Comparison of ENCODE assay signal across 9 cellular contexts in the genomic region with DNA sequence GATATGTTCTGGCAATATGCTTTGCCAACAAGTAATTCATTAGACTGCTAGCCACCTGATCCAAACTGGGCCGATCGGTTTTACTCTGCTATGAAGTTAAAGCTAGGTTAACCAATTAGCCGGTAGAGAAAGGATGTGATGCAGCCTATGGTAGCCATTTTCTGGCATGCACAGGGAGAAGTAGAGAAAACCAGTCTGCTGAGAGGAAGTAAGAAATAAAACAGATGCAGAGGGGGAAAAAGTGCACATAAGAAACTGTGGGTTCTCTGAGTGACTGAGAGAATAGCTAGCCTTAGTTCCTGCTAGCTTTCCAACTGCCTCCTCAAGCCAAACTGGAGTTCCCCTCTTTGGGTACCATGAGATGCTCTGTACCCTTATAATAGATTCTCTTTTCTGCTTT.
DNase-seq lines count a peak whose midpoint lies in the region; ATAC-seq and TF ChIP-seq lines count a peak whose summit lies in the region.
"Had no signal": no experiment of that assay in that cellular context is flagged by ENCODE, and none has a peak within 500 bp of the region (broad histone marks: within the 10 kb centered on the region; RNA-seq: fewer than 3 reads in every experiment).

No MANE protein-coding gene starts in this region.

- DNase-seq in GM13977 (ENCODE audit: low spot score) (peak; percentile 55), HL-60 (ENCODE audit: low read depth in 1 of 2, low spot score in 1 of 2) (peak; percentile 23 to 66), germinal center (ENCODE audit: low spot score) (peak; percentile 40), WERI-Rb-1 (no peak), NCI-H2107 treated with DMSO at 0.1 percent for 48 hours (lab: John Stamatoyannopoulos, UW; ENCODE audit: unreplicated experiment) (no peak), NCI-H345 treated with DMSO at 0.1 percent for 48 hours (lab: John Stamatoyannopoulos, UW; ENCODE audit: unreplicated experiment) (no peak), T-helper 9 cell (no peak)
- DNase-seq: H9 had no signal

- H3K9me3 ChIP-seq in WERI-Rb-1 (ENCODE audit: severe bottlenecking): no peaks in the 10 kb centered on the region

- in situ Hi-C loops in GM13977 (cut with MboI; ENCODE audit: low pct_unique_long_range_greater_than_20kb, low sequenced_read_pairs, unreplicated experiment): no loop called here

- H3K36me3 ChIP-seq in WERI-Rb-1: no peaks in the 10 kb centered on the region

- H3K27ac ChIP-seq in HL-60 (replicated peaks): peak overlapping the region; percentile 30
- H3K27ac ChIP-seq in WERI-Rb-1: no peak overlapping the region

- no peak for TF ChIP-seq CTCF in GM13977 (IDR thresholded peaks at IDR 0.05; ENCODE audit: extremely low read depth, insufficient read depth, missing control alignments)
- no peak for TF ChIP-seq CTCF in HL-60 (IDR thresholded peaks at IDR 0.05; ENCODE audit: insufficient read depth, low read length)
- TF ChIP-seq CTCF in WERI-Rb-1 (IDR thresholded peaks at IDR 0.05; ENCODE audit: low read depth, low read length): no peak

- ATAC-seq in GM21390 (IDR thresholded peaks at IDR 0.05; ENCODE audit: unreplicated experiment): peak; percentile 71

- H3K27me3 ChIP-seq in HL-60 (ENCODE audit: insufficient read depth, poor library complexity, severe bottlenecking) (no peaks in the 10 kb centered on the region), WERI-Rb-1 (ENCODE audit: insufficient read depth, low read depth, severe bottlenecking) (no peaks in the 10 kb centered on the region)

- H3K4me3 ChIP-seq in HL-60 (replicated peaks; ENCODE audit: insufficient read depth, low read length) (no peak overlapping the region), WERI-Rb-1 (ENCODE audit: low read depth, low read length) (no peak overlapping the region)

Comparison
In these comparisons a context has a peak if more than half of its experiments do, and no peak if none do; other contexts are left out.
1. DNase-seq: peak in GM13977 (single experiment), HL-60 (2 of 2) and germinal center (single experiment); none in WERI-Rb-1 (single experiment), NCI-H2107 treated with DMSO at 0.1 percent for 48 hours (single experiment), NCI-H345 treated with DMSO at 0.1 percent for 48 hours (single experiment) and T-helper 9 cell (single experiment).